ENCODE assay signal across 13 cellular contexts in genomic region chr3:146162561-146162960, GRCh38. TPM values are rescaled to one million over a fixed set of nuclear protein-coding genes. Genes with fewer than 3 reads are reported as not detected.
DNase-seq lines count a peak whose midpoint lies in the region; ATAC-seq and TF ChIP-seq lines count a peak whose summit lies in the region.
"Had no signal": no experiment of that assay in that cellular context is flagged by ENCODE, and none has a peak within 500 bp of the region (broad histone marks: within the 10 kb centered on the region; RNA-seq: fewer than 3 reads in every experiment).

No MANE protein-coding gene starts in this region.

- POLR2A ChIA-PET in GM10248 (lab: Yijun Ruan, JAX), result no interaction called here

- DNase-seq in cardiac muscle cell (ENCODE audit: low read depth in 1 of 2, low spot score in 1 of 2) (no peak), cardiac septum (ENCODE audit: low spot score) (no peak), type B pancreatic cell (ENCODE audit: extremely low spot score, unreplicated experiment) (no peak), GM10248 (ENCODE audit: extremely low spot score) (no peak), KG1 (lab: John Stamatoyannopoulos, UW) (no peak)
- DNase-seq: activated naive CD8-positive, alpha-beta T cell treated with anti-CD3 and anti-CD28 coated beads, Interleukin-2, amount 50 U/mL, for 24 hours; NCI-H1694; NCI-H748 treated with DMSO at 0.1 percent for 48 hours had no signal

- peaks cover 40% of the 10 kb centered on the region for H3K4me1 Mint-ChIP-seq in type B pancreatic cell (ENCODE audit: unreplicated experiment)

- H3K4me1 ChIP-seq in cardiac muscle cell (ENCODE audit: low read depth) (peaks cover 48% of the 10 kb centered on the region), endocrine pancreas (ENCODE audit: control insufficient read depth, insufficient read depth, low read length) (peaks cover 30% of the 10 kb centered on the region), muscle layer of duodenum (ENCODE audit: control insufficient read depth in 1 of 2, insufficient read depth in 2 of 2, low read length in 2 of 2) (peaks cover 0 to 9% of the 10 kb centered on the region in 2 donors)

- no peak for ATAC-seq in GM18511 (IDR thresholded peaks at IDR 0.05; ENCODE audit: unreplicated experiment)
- ATAC-seq: activated naive CD8-positive, alpha-beta T cell treated with anti-CD3 and anti-CD28 coated beads, Interleukin-2, amount 50 U/mL, for 24 hours; K562 had no signal

- CTCF ChIA-PET in GM10248 (lab: Yijun Ruan, JAX), result no interaction called here

- H3K27me3 Mint-ChIP-seq in type B pancreatic cell, result peaks cover 10% of the 10 kb centered on the region

- H3K36me3 ChIP-seq in cardiac muscle cell (no peaks in the 10 kb centered on the region), endocrine pancreas (ENCODE audit: control insufficient read depth, insufficient read depth, low read length) (no peaks in the 10 kb centered on the region), muscle layer of duodenum (ENCODE audit: control insufficient read depth in 1 of 2, insufficient read depth in 2 of 2, low read length in 2 of 2) (peaks cover 0 to 5% of the 10 kb centered on the region in 2 donors)

- H3K9me3 Mint-ChIP-seq in type B pancreatic cell, result peaks cover 5% of the 10 kb centered on the region

- H3K9me3 ChIP-seq in cardiac muscle cell (ENCODE audit: low read depth) (no peaks in the 10 kb centered on the region), endocrine pancreas (ENCODE audit: control insufficient read depth, low read length) (no peaks in the 10 kb centered on the region), muscle layer of duodenum (ENCODE audit: control insufficient read depth in 1 of 2, low read length in 2 of 2) (no peaks in the 10 kb centered on the region)

- intact Hi-C loops in cardiac septum (cut with DNase I), result loop anchor here (5.0 kb wide), 1 partner anchor 90 kb away; no protein-coding TSS in a partner anchor

- H3K27me3 ChIP-seq in cardiac muscle cell, result no peaks in the 10 kb centered on the region
- no peaks in the 10 kb centered on the region for H3K27me3 ChIP-seq in endocrine pancreas (ENCODE audit: control insufficient read depth, insufficient read depth, low read length)
- no peaks in the 10 kb centered on the region for H3K27me3 ChIP-seq in muscle layer of duodenum (ENCODE audit: low read depth, low read length)

- H3K4me3 Mint-ChIP-seq in type B pancreatic cell, result peak overlapping the region; percentile 88
- H3K4me3 Mint-ChIP-seq: activated naive CD8-positive, alpha-beta T cell treated with anti-CD3 and anti-CD28 coated beads, Interleukin-2, amount 50 U/mL, for 24 hours had no signal

- H3K27ac ChIP-seq in cardiac muscle cell (peak overlapping the region; percentile 91), muscle layer of duodenum (ENCODE audit: low read length) (peak overlapping the region; percentile 93)
- H3K27ac ChIP-seq: SK-N-MC had no signal

- H3K9ac ChIP-seq in endocrine pancreas (ENCODE audit: control insufficient read depth, insufficient read depth, low read length), result no peak overlapping the region

- H3K4me3 ChIP-seq in cardiac muscle cell (no peak overlapping the region), endocrine pancreas (ENCODE audit: control insufficient read depth, insufficient read depth, low read length) (peak overlapping the region; percentile 0), muscle layer of duodenum (ENCODE audit: low read depth in 1 of 2, low read length in 2 of 2) (peak overlapping the region in 1 of 2 donors; percentile 73)
- H3K4me3 ChIP-seq: K562 had no signal

- TF ChIP-seq CTCF in cardiac muscle cell (IDR thresholded peaks at IDR 0.05; ENCODE audit: low read depth, low read length), result no peak
- no peak for TF ChIP-seq CTCF in type B pancreatic cell (conservative IDR thresholded peaks at IDR 0.05)
- no peak for TF ChIP-seq CTCF in GM10248 (IDR thresholded peaks at IDR 0.05; ENCODE audit: control extremely low read depth, extremely low read depth, low read depth, missing control alignments)

- H3K36me3 Mint-ChIP-seq in type B pancreatic cell, result peaks cover 4% of the 10 kb centered on the region

- peak overlapping the region; percentile 82 for H3K27ac Mint-ChIP-seq in type B pancreatic cell
- H3K27ac Mint-ChIP-seq: activated naive CD8-positive, alpha-beta T cell treated with anti-CD3 and anti-CD28 coated beads, Interleukin-2, amount 50 U/mL, for 24 hours had no signal

RNA-seq across cellular contexts. Expression of gene PLOD2, which starts 1.6 kb away (rescaled TPM):
- total RNA-seq in cardiac muscle cell (82.1 and 84.5 TPM in 2 replicates), cardiac septum (27.3 TPM), type B pancreatic cell (ENCODE audit: low replicate concordance) (24.7 and 35.0 TPM in 2 replicates)
- polyA plus RNA-seq in cardiac muscle cell, result 93.7 and 108 TPM in 2 replicates
